8 cellular contexts compared by ENCODE assay signal in the genomic region with DNA sequence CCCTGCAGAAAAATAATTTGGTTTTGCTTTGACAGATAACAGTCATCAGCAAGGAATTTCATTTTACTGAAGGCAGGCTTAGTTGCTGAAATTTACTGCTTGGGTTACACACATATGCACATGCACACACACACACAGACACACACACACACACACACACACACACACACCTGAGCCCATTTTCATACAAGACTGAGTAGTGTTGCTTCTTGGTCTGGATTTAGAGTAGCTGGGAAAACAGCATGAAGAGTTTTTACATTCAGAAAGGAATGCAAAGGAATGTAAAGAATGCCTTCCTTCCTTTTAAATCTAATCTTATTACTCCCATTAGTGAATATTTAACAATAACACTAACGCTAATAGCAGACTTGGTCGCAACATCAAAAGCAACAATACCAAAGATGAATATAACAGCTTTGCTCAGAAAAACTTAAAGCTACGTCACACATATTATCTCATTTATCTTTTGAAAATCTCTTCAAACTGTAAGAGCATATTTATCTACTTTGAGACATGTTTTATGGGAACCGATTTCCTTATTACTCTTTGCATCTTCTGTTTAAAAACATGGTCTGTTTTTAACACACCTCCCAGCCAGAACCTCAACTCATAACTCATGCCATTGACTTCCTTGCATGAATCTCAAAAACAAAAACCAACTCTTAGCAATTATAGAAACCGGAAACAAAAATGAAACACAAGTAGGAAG. TPM values are rescaled to one million over a fixed set of nuclear protein-coding genes. Genes with fewer than 3 reads are reported as not detected.
A peak's percentile ranks its signal among the peaks of the same experiment; 100 is the strongest.
DNase-seq lines count a peak whose midpoint lies in the region; ATAC-seq, FAIRE-seq and TF ChIP-seq lines count a peak whose summit lies in the region.

No MANE protein-coding gene starts in this region.

- H3K79me2 ChIP-seq in K562 (ENCODE audit: control insufficient read depth, insufficient read depth, low read length): no peaks in the 10 kb centered on the region

- TF ChIP-seq RAD21 in K562 (CRISPR knock-in tag; conservative IDR thresholded peaks at IDR 0.05 in 1 of 2, IDR thresholded peaks at IDR 0.05 in 1 of 2): no peak

- CTCF ChIA-PET in K562 (lab: Yijun Ruan, JAX; ENCODE audit: low intra/inter-chr PET ratio): no interaction called here

- no peak for TF ChIP-seq EP300 in K562 (IDR thresholded peaks at IDR 0.05; ENCODE audit: low read length)

- BruUV-seq in K562 (replicated peaks; lab: Mats Ljungman, UMichigan): no TSS peak

- intact Hi-C loops in K562 (cut with micrococcal nuclease) (no loop called here), left ventricle myocardium superior (cut with micrococcal nuclease) (no loop called here)

- DNase-seq in HTR-8/SVneo (ENCODE audit: insufficient read length, low spot score) (peak; percentile 20), K562 (ENCODE audit: extremely low read depth in 1 of 4, low spot score in 3 of 4) (no peak), NCI-H446 treated with DMSO at 0.1 percent for 48 hours (lab: John Stamatoyannopoulos, UW) (no peak), NCI-H2081 (lab: John Stamatoyannopoulos, UW) (no peak), left ventricle myocardium superior (no peak)
- no peak for DNase-seq in effector CD8-positive, alpha-beta T cell (lab: John Stamatoyannopoulos, UW)

- TF ChIP-seq POLR2A in K562 (conservative IDR thresholded peaks at IDR 0.05): no peak

- FAIRE-seq in HTR-8/SVneo (lab: Jason Lieb, UNC) (no peak), K562 (lab: Jason Lieb, UNC) (peak; percentile 65)

- POLR2A ChIA-PET in K562 (lab: Yijun Ruan, JAX): interaction anchor here (2.5 kb wide), 1 partner anchor 11 kb away, joined by 7 read pairs; no protein-coding TSS in a partner anchor

- ATAC-seq in GM18867 (IDR thresholded peaks at IDR 0.05; ENCODE audit: unreplicated experiment) (peak; percentile 44), K562 (no peak), left ventricle myocardium superior (no peak)

- no peak overlapping the region for H3K4me2 ChIP-seq in K562 (ENCODE audit: insufficient read depth, low read length)

- no peaks in the 10 kb centered on the region for H3K9me1 ChIP-seq in K562 (ENCODE audit: control insufficient read depth, insufficient read depth, low read length)

- peaks cover 6 to 18% of the 10 kb centered on the region in 2 experiments; a peak in 4 of 5 replicates for H3K27me3 ChIP-seq in K562 (ENCODE audit: control insufficient read depth in 2 of 2, insufficient read depth in 2 of 2, low read length in 2 of 2)
- no peaks in the 10 kb centered on the region for H3K27me3 ChIP-seq in neutrophil

- WGBS in K562 (ENCODE audit: insufficient coverage, low coverage, missing lambda C conversion rate): 1% methylated on average over 5 of the region's 5 CpGs

- H3K27ac ChIP-seq in K562 (ENCODE audit: extremely low read depth, low read depth, low read length) (no peak overlapping the region), neutrophil (peak overlapping the region; percentile 69)

- no peak overlapping the region for H3K4me3 ChIP-seq in K562
- H3K4me3 ChIP-seq in neutrophil (ENCODE audit: low read depth in 1 of 2, low read length in 1 of 2): no peak overlapping the region

- H4K20me1 ChIP-seq in K562 (replicated peaks; ENCODE audit: control insufficient read depth, insufficient read depth, low read length): no peaks in the 10 kb centered on the region

- TF ChIP-seq CTCF in K562 (IDR thresholded peaks at IDR 0.05 in 2 of 3, conservative IDR thresholded peaks at IDR 0.05 in 1 of 3; ENCODE audit: insufficient read depth in 2 of 3, low read depth in 1 of 3, low read length in 3 of 3): no peak
- TF ChIP-seq CTCF in neutrophil (IDR thresholded peaks at IDR 0.05): no peak

- in situ Hi-C loops in K562 (cut with MboI): no loop called here

- no peak overlapping the region for H2AFZ ChIP-seq in K562 (ENCODE audit: low read depth, low read length)

- H3K36me3 ChIP-seq in K562 (ENCODE audit: control insufficient read depth, insufficient read depth, low read length) (no peaks in the 10 kb centered on the region), neutrophil (no peaks in the 10 kb centered on the region)

- H3K4me1 ChIP-seq in K562 (replicated peaks in 1 of 2; ENCODE audit: control insufficient read depth in 2 of 2, insufficient read depth in 2 of 2, low read length in 2 of 2): no peaks in the 10 kb centered on the region
- peaks cover 18 to 26% of the 10 kb centered on the region in 2 experiments for H3K4me1 ChIP-seq in neutrophil (ENCODE audit: control insufficient read depth in 1 of 2, insufficient read depth in 1 of 2, low read depth in 1 of 2, low read length in 1 of 2)

- H3K9ac ChIP-seq in K562 (ENCODE audit: insufficient read depth in 1 of 2, low read depth in 2 of 2, low read length in 2 of 2): no peak overlapping the region

- H3K9me3 ChIP-seq in K562 (replicated peaks; ENCODE audit: control insufficient read depth, insufficient read depth, low read depth, low read length) (no peaks in the 10 kb centered on the region), neutrophil (no peaks in the 10 kb centered on the region)

TF ChIP-seq in K562, 482 proteins besides CTCF, POLR2A, EP300 and RAD21:
- TF ChIP-seq ZKSCAN8 (CRISPR knock-in tag; IDR thresholded peaks at IDR 0.05) (no peak), RB1 (IDR thresholded peaks at IDR 0.05; ENCODE audit: low read depth) (no peak)
TF ChIP-seq in K562: peak in this region for 0.

RNA-seq across cellular contexts. Expression of gene RFTN1, which starts 32.5 kb away (rescaled TPM):
- not detected in 2 replicates for total RNA-seq in K562 (2011; cell fraction: chromatin; rRNA removed; ENCODE audit: low replicate concordance)
- not detected in 2 replicates for total RNA-seq in K562 (2011; cell fraction: nucleolus; rRNA removed)
- total RNA-seq in K562 (2011; cell fraction: nucleoplasm; rRNA removed): not detected in 2 replicates
- total RNA-seq in K562 (2014; rRNA removed): not detected in 2 replicates
- not detected in 2 replicates for total RNA-seq in K562 (2014; rRNA removed; fragmentation: Illumina TruSeq; extraction: Trizol)
- total RNA-seq in K562 (2015; rRNA removed; fragmentation: Illumina TruSeq; extraction: Trizol): not detected in 2 replicates
- total RNA-seq in K562 (2021): 0.29 and 0.51 TPM in 2 replicates
- polyA plus RNA-seq in K562 (2011; rRNA removed): not detected in 2 replicates
- not detected in 2 replicates for polyA plus RNA-seq in K562 (2011; cell fraction: cytosol; rRNA removed)
- not detected in 2 replicates for polyA plus RNA-seq in K562 (2011; cell fraction: nucleus; rRNA removed)
- polyA plus RNA-seq in K562 (2012): 0.14 and 0.19 TPM in 2 replicates
- not detected in 2 replicates for polyA plus RNA-seq in K562 (2014; fragmentation: Illumina TruSeq; extraction: Trizol)
- under 1 TPM in 1 of 2 experiments, not detected in 1; 0.08 TPM for polyA plus RNA-seq in K562 (2014; fragmentation: Nextera tagmentation; extraction: Ambion mirVana)
- 0.11 TPM in 1 of 2 replicates, not detected in the other for polyA plus RNA-seq in K562 (2014; rRNA removed)
- polyA minus RNA-seq in K562 (2011; rRNA and poly(A)+ RNA removed): not detected in 2 replicates
- polyA minus RNA-seq in K562 (2011; cell fraction: cytosol; rRNA and poly(A)+ RNA removed): not detected in 2 replicates
- not detected in 2 replicates for polyA minus RNA-seq in K562 (2011; cell fraction: nucleus; rRNA and poly(A)+ RNA removed)
- total RNA-seq in left ventricle myocardium superior: 25.0 TPM

Comparison
In these comparisons a context has a peak if more than half of its experiments do, and no peak if none do; other contexts are left out.
1. RNA of gene RFTN1, which starts 32.5 kb away (total RNA-seq): 25.0 TPM in left ventricle myocardium superior (single experiment); 0.29 to 0.51 TPM in K562; every median in the first group is over 10 times any median in the second.